ENCODE assay signal across 14 cellular contexts in the genomic region with DNA sequence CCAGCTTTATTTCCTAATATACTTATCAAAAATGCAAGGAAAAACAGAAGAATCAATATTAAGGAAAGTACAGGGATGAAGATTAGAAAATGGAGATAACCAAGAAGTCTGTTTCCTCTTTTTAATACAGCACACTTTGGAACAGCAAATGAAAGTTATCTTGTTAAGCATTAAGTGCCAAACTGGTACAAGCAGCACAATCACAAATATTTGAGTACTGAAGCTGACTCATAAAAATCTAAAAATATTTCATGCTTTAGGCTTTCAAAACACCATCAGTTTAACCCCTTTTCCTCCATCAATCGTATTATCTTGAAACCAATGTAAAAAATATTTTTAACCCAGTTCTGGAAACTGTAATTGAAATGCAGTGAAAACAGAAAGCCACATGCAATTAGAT. TPM values are rescaled to one million over a fixed set of nuclear protein-coding genes. Genes with fewer than 3 reads are reported as not detected.
DNase-seq lines count a peak whose midpoint lies in the region; ATAC-seq and TF ChIP-seq lines count a peak whose summit lies in the region.
"Had no signal": no experiment of that assay in that cellular context is flagged by ENCODE, and none has a peak within 500 bp of the region (broad histone marks: within the 10 kb centered on the region; RNA-seq: fewer than 3 reads in every experiment).

No MANE protein-coding gene starts in this region.

- H3K27ac Mint-ChIP-seq in stimulated activated effector memory CD8-positive, alpha-beta T cell treated with anti-CD3 and anti-CD28 coated beads, Interleukin-12 subunit alpha, Interleukin-12 subunit beta, amount 100 ng/mL, for 72 hours, result no peak overlapping the region

- no peak for DNase-seq in activated T-cell treated with anti-CD3 and anti-CD28 coated beads, Interleukin-2, amount 50 U/mL, for 4 hours
- no peak for DNase-seq in activated T-cell treated with anti-CD3 and anti-CD28 coated beads, Interleukin-2, amount 50 U/mL, for 48 hours
- peak; percentile 54 for DNase-seq in PC-3
- DNase-seq in fibroblast of gingiva (ENCODE audit: low read depth), result peak; percentile 19
- DNase-seq in stimulated activated effector memory CD8-positive, alpha-beta T cell treated with anti-CD3 and anti-CD28 coated beads, Interleukin-12 subunit alpha, Interleukin-12 subunit beta, amount 100 ng/mL, for 72 hours (ENCODE audit: low spot score in 2 of 2), result no peak
- DNase-seq: effector CD4-positive, alpha-beta T cell; NK-92 treated with Interleukin-12 subunit alpha and Interleukin-12 subunit beta, amount 100 ng/mL, for 24 hours; stimulated activated CD4-positive, alpha-beta T cell treated with anti-CD3 and anti-CD28 coated beads, Interleukin-2, amount 100 ng/mL, for 48 hours had no signal

- POLR2A ChIA-PET in PC-3 (lab: Charles Lee; ENCODE audit: unreplicated experiment), result no interaction called here

- peak overlapping the region; percentile 90; the same call in 1 of the 2 replicates for H3K9ac ChIP-seq in PC-3 (ENCODE audit: low read length)
- H3K9ac ChIP-seq: KMS-11 had no signal

- H3K4me1 Mint-ChIP-seq in activated T-cell treated with anti-CD3 and anti-CD28 coated beads, Interleukin-2, amount 50 U/mL, for 4 hours (ENCODE audit: low read depth), result peaks cover 75% of the 10 kb centered on the region
- peaks cover 75% of the 10 kb centered on the region for H3K4me1 Mint-ChIP-seq in stimulated activated effector memory CD8-positive, alpha-beta T cell treated with anti-CD3 and anti-CD28 coated beads, Interleukin-12 subunit alpha, Interleukin-12 subunit beta, amount 100 ng/mL, for 72 hours

- CTCF ChIA-PET in PC-3 (lab: Charles Lee), result no interaction called here

- BruUV-seq in PC-3 (replicated peaks; lab: Mats Ljungman, UMichigan), result no TSS peak

- no peaks in the 10 kb centered on the region for H3F3A ChIP-seq in PC-3 (ENCODE audit: low read length, unreplicated experiment)

- H2AFZ ChIP-seq in PC-3 (ENCODE audit: low read length), result no peak overlapping the region

- peak overlapping the region; percentile 3; the same call in 1 of the 2 replicates for H3K27ac ChIP-seq in PC-3 (ENCODE audit: low read length)
- H3K27ac ChIP-seq: KMS-11, vagina had no signal

- H3K9me3 Mint-ChIP-seq in activated T-cell treated with anti-CD3 and anti-CD28 coated beads, Interleukin-2, amount 50 U/mL, for 4 hours, result no peaks in the 10 kb centered on the region
- no peaks in the 10 kb centered on the region for H3K9me3 Mint-ChIP-seq in stimulated activated effector memory CD8-positive, alpha-beta T cell treated with anti-CD3 and anti-CD28 coated beads, Interleukin-12 subunit alpha, Interleukin-12 subunit beta, amount 100 ng/mL, for 72 hours

- peak overlapping the region; percentile 80 for H3K4me3 ChIP-seq in PC-3 (ENCODE audit: low read length)

- peaks cover 4% of the 10 kb centered on the region; the same call in 1 of the 2 replicates for H3K36me3 ChIP-seq in PC-3 (ENCODE audit: low read depth, low read length)
- H3K36me3 ChIP-seq: vagina had no signal

- peak overlapping the region; percentile 99 for H3K4me2 ChIP-seq in PC-3 (ENCODE audit: low read length)

- no peaks in the 10 kb centered on the region for H3K9me2 ChIP-seq in PC-3 (replicated peaks; ENCODE audit: low read length)

- H3K4me3 Mint-ChIP-seq in activated T-cell treated with anti-CD3 and anti-CD28 coated beads, Interleukin-2, amount 50 U/mL, for 4 hours, result peak overlapping the region; percentile 59
- peak overlapping the region; percentile 44 for H3K4me3 Mint-ChIP-seq in stimulated activated effector memory CD8-positive, alpha-beta T cell treated with anti-CD3 and anti-CD28 coated beads, Interleukin-12 subunit alpha, Interleukin-12 subunit beta, amount 100 ng/mL, for 72 hours

- peaks cover 46% of the 10 kb centered on the region for H3K4me1 ChIP-seq in PC-3 (ENCODE audit: insufficient read depth, low read length)

- peaks cover 86% of the 10 kb centered on the region for H3K79me2 ChIP-seq in PC-3 (ENCODE audit: low read length)

- H3K27me3 Mint-ChIP-seq in activated T-cell treated with anti-CD3 and anti-CD28 coated beads, Interleukin-2, amount 50 U/mL, for 4 hours (ENCODE audit: low read depth), result no peaks in the 10 kb centered on the region

- peaks cover 9% of the 10 kb centered on the region for H3K36me3 Mint-ChIP-seq in activated T-cell treated with anti-CD3 and anti-CD28 coated beads, Interleukin-2, amount 50 U/mL, for 4 hours (ENCODE audit: insufficient read depth)
- H3K36me3 Mint-ChIP-seq in stimulated activated effector memory CD8-positive, alpha-beta T cell treated with anti-CD3 and anti-CD28 coated beads, Interleukin-12 subunit alpha, Interleukin-12 subunit beta, amount 100 ng/mL, for 72 hours, result peaks cover 35% of the 10 kb centered on the region

- no peaks in the 10 kb centered on the region for H3K27me3 ChIP-seq in PC-3 (ENCODE audit: low read length)
- H3K27me3 ChIP-seq: vagina had no signal

- no peak for ATAC-seq in activated T-cell treated with anti-CD3 and anti-CD28 coated beads, Interleukin-2, amount 50 U/mL, for 4 hours
- ATAC-seq in PC-3 (no peak), HG02642 (IDR thresholded peaks at IDR 0.05; ENCODE audit: poor library complexity, unreplicated experiment) (no peak), GM19395 (IDR thresholded peaks at IDR 0.05; ENCODE audit: unreplicated experiment) (no peak), HG03571 (IDR thresholded peaks at IDR 0.05; ENCODE audit: unreplicated experiment) (no peak)
- ATAC-seq in stimulated activated effector memory CD8-positive, alpha-beta T cell treated with anti-CD3 and anti-CD28 coated beads, Interleukin-12 subunit alpha, Interleukin-12 subunit beta, amount 100 ng/mL, for 72 hours, result no peak
- ATAC-seq: left lobe of liver had no signal

- no peak for TF ChIP-seq CTCF in PC-3 (conservative IDR thresholded peaks at IDR 0.05; ENCODE audit: low read depth, low read length)

- peaks cover 29% of the 10 kb centered on the region; the same call in 1 of the 2 replicates for H4K20me1 ChIP-seq in PC-3 (ENCODE audit: low read length)

- no peaks in the 10 kb centered on the region for H3K9me3 ChIP-seq in PC-3 (ENCODE audit: low read length)
- H3K9me3 ChIP-seq: vagina had no signal

- intact Hi-C loops in PC-3 (cut with micrococcal nuclease), result loop anchor here (5.0 kb wide), 1 partner anchor 46 kb away; no protein-coding TSS in a partner anchor

RNA-seq across cellular contexts. Expression of a gene that starts 2.7 kb away (rescaled TPM):
- 10 to 100 TPM; 46.0 to 47.9 (median 47.6) TPM for total RNA-seq in activated T-cell treated with anti-CD3 and anti-CD28 coated beads, Interleukin-2, amount 50 U/mL, for 4 hours
- total RNA-seq in PC-3 (2014; rRNA removed), result 62.8 and 69.2 TPM in 2 replicates

Comparison
In these comparisons a context has a peak if more than half of its experiments do, and no peak if none do; other contexts are left out.
1. DNase-seq: peak in PC-3 (single experiment) and fibroblast of gingiva (single experiment); none in activated T-cell treated with anti-CD3 and anti-CD28 coated beads, Interleukin-2, amount 50 U/mL, for 4 hours (single experiment), activated T-cell treated with anti-CD3 and anti-CD28 coated beads, Interleukin-2, amount 50 U/mL, for 48 hours (0 of 2) and stimulated activated effector memory CD8-positive, alpha-beta T cell treated with anti-CD3 and anti-CD28 coated beads, Interleukin-12 subunit alpha, Interleukin-12 subunit beta, amount 100 ng/mL, for 72 hours (0 of 2).